ENCODE assay signal across 22 cellular contexts in the genomic region with DNA sequence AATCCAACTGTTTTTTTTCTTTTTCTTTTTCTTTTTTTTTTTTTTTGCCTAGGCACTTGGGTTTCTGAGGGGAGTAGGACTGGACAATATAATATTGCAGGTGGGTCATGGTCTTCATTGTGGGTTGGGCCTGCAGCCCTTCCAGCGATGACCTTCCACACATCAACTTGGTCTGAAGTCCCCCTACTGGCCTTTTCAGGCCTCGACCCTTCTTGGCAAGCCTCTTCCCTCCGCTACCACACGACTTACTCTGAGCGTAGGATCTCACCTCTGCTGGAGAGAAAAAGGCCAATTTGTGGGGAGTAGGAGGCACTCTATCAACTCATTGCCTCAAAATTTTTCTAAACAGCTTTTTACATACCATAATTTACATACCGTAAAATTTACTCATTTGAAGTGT. TPM values are rescaled to one million over a fixed set of nuclear protein-coding genes. Genes with fewer than 3 reads are reported as not detected.
DNase-seq lines count a peak whose midpoint lies in the region; ATAC-seq and TF ChIP-seq lines count a peak whose summit lies in the region.
"Had no signal": no experiment of that assay in that cellular context is flagged by ENCODE, and none has a peak within 500 bp of the region (broad histone marks: within the 10 kb centered on the region; RNA-seq: fewer than 3 reads in every experiment).

No MANE protein-coding gene starts in this region.

- H3K4me3 ChIP-seq in astrocyte of the spinal cord (ENCODE audit: low read depth, low read length), result no peak overlapping the region
- H3K4me3 ChIP-seq: right atrium auricular region, SJSA1 had no signal

- CTCF ChIA-PET in HEK293T (lab: Yijun Ruan, JAX), result no interaction called here

- peak; percentile 8 for DNase-seq in NCI-H748 (lab: John Stamatoyannopoulos, UW; ENCODE audit: unreplicated experiment)
- DNase-seq in NCI-H748 treated with DMSO at 0.1 percent for 48 hours (lab: John Stamatoyannopoulos, UW), result no peak
- peak; percentile 23 for DNase-seq in HEK293T (ENCODE audit: extremely low spot score)
- no peak for DNase-seq in astrocyte of the spinal cord (ENCODE audit: low read depth, low spot score)
- DNase-seq in posterior vena cava (ENCODE audit: low spot score), result peak; percentile 43
- DNase-seq in NCI-H2081 treated with DMSO at 0.1 percent for 48 hours (lab: John Stamatoyannopoulos, UW), result no peak
- no peak for DNase-seq in substantia nigra (lab: John Stamatoyannopoulos, UW)
- DNase-seq: activated CD4-positive, alpha-beta T cell treated with anti-CD3 and anti-CD28 coated beads for 4 hours; activated effector memory CD4-positive, alpha-beta T cell treated with anti-CD3 and anti-CD28 coated beads, Interleukin-2, amount 50 U/mL, for 16 hours; CD8-positive, alpha-beta memory T cell; cerebellar nuclear complex; effector memory CD8-positive, alpha-beta T cell; GDM1; hippocampal formation; left colon; NCI-H187 had no signal

- POLR2A ChIA-PET in HEK293T (lab: Yijun Ruan, JAX), result no interaction called here

- in situ Hi-C loops in astrocyte of the spinal cord (cut with HindIII; ENCODE audit: low sequenced_read_pairs), result no loop called here

- peak; percentile 1 for TF ChIP-seq CTCF in astrocyte of the spinal cord (IDR thresholded peaks at IDR 0.05; ENCODE audit: low read depth, low read length)

- no peak overlapping the region for H3K27ac ChIP-seq in substantia nigra (ENCODE audit: low read depth, low read length, poor library complexity, severe bottlenecking)
- H3K27ac ChIP-seq: neutrophil, right atrium auricular region, SJSA1 had no signal

- no peak for ATAC-seq in HG02571 (IDR thresholded peaks at IDR 0.05; ENCODE audit: unreplicated experiment)
- ATAC-seq: effector memory CD8-positive, alpha-beta T cell; left colon had no signal

- intact Hi-C loops in posterior vena cava (cut with DNase I), result no loop called here

TF ChIP-seq in HEK293T, 16 proteins besides CTCF, POLR2A, EP300 and RAD21:
- TF ChIP-seq ELF4 (IDR thresholded peaks at IDR 0.05) (no peak), HDGF (IDR thresholded peaks at IDR 0.05; ENCODE audit: borderline replicate concordance) (no peak)

RNA-seq across cellular contexts. Expression of a gene that starts 51.1 kb away (rescaled TPM):
- under 1 TPM; 0.23 to 0.33 TPM for total RNA-seq in posterior vena cava
- total RNA-seq: CD8-positive, alpha-beta memory T cell; H4; LHCN-M2; SJSA1 had no signal

Comparison
In these comparisons a context has a peak if more than half of its experiments do, and no peak if none do; other contexts are left out.
1. DNase-seq: peak in NCI-H748 (single experiment), HEK293T (single experiment) and posterior vena cava (single experiment); none in NCI-H748 treated with DMSO at 0.1 percent for 48 hours (single experiment), astrocyte of the spinal cord (single experiment), NCI-H2081 treated with DMSO at 0.1 percent for 48 hours (single experiment) and substantia nigra (0 of 49).